8 cellular contexts compared by ENCODE assay signal in genomic region chr7:130667593-130668257, GRCh38. TPM values are rescaled to one million over a fixed set of nuclear protein-coding genes. Genes with fewer than 3 reads are reported as not detected.
DNase-seq lines count a peak whose midpoint lies in the region; ATAC-seq and TF ChIP-seq lines count a peak whose summit lies in the region.

No MANE protein-coding gene starts in this region.

- no peaks in the 10 kb centered on the region for H3K9me3 ChIP-seq in right atrium auricular region
- H3K9me3 ChIP-seq in mononuclear cell (ENCODE audit: low read depth, low read length), result no peaks in the 10 kb centered on the region
- no peaks in the 10 kb centered on the region for H3K9me3 ChIP-seq in upper lobe of right lung

- H3K27ac ChIP-seq in right atrium auricular region, result peak overlapping the region; percentile 89
- peak overlapping the region; percentile 33 for H3K27ac ChIP-seq in upper lobe of right lung

- H3K36me3 ChIP-seq in right atrium auricular region (no peaks in the 10 kb centered on the region), upper lobe of right lung (no peaks in the 10 kb centered on the region)

- H3K4me3 ChIP-seq in right atrium auricular region, result peak overlapping the region; percentile 70 to 83
- peak overlapping the region; percentile 72 for H3K4me3 ChIP-seq in mononuclear cell (ENCODE audit: low read length)
- peak overlapping the region; percentile 86 for H3K4me3 ChIP-seq in upper lobe of right lung

- H3K27me3 ChIP-seq in right atrium auricular region (no peaks in the 10 kb centered on the region), mononuclear cell (ENCODE audit: insufficient read depth, low read length) (no peaks in the 10 kb centered on the region), upper lobe of right lung (no peaks in the 10 kb centered on the region)

- no peak for DNase-seq in right atrium auricular region (ENCODE audit: low spot score)
- DNase-seq in left cardiac atrium, result no peak
- peak; percentile 64 for DNase-seq in NCI-H2227 (lab: John Stamatoyannopoulos, UW; ENCODE audit: unreplicated experiment)
- DNase-seq in cerebellar cortex (ENCODE audit: low spot score), result peak; percentile 56
- no peak for DNase-seq in upper lobe of right lung
- DNase-seq in LoVo (ENCODE audit: low spot score), result no peak

- ATAC-seq in left cardiac atrium, result no peak
- no peak for ATAC-seq in upper lobe of right lung
- ATAC-seq in GM21367 (IDR thresholded peaks at IDR 0.05; ENCODE audit: unreplicated experiment), result no peak

- TF ChIP-seq CTCF in right atrium auricular region (IDR thresholded peaks at IDR 0.05) (no peak), upper lobe of right lung (IDR thresholded peaks at IDR 0.05) (no peak)

- peaks cover 0 to 6% of the 10 kb centered on the region in 2 donors for H3K4me1 ChIP-seq in right atrium auricular region
- H3K4me1 ChIP-seq in mononuclear cell (ENCODE audit: insufficient read depth, low read length), result peaks cover 10% of the 10 kb centered on the region
- H3K4me1 ChIP-seq in upper lobe of right lung, result peaks cover 8% of the 10 kb centered on the region

- intact Hi-C loops in left cardiac atrium (cut with DNase I), result loop anchor here in 1 of 2 donors (10.0 kb wide), 1 partner anchor 173 kb away; the partner anchor contains the start of gene MEST
- intact Hi-C loops in upper lobe of right lung (cut with DNase I), result no loop called here

RNA-seq across cellular contexts. Expression of gene COPG2, which starts 0.8 kb away (rescaled TPM):
- total RNA-seq in right atrium auricular region (10 to 100 TPM; 13.1 to 19.3 TPM), left cardiac atrium (10 to 100 TPM; 17.9 to 18.4 TPM), mononuclear cell (9.0 TPM), upper lobe of right lung (16.3 TPM)

RNA-seq across cellular contexts. Expression of gene TSGA13, which starts 18.6 kb away (rescaled TPM):
- total RNA-seq in right atrium auricular region (not detected), left cardiac atrium (not detected), mononuclear cell (not detected), upper lobe of right lung (not detected)

Comparison
In these comparisons a context has a peak if more than half of its experiments do, and no peak if none do; other contexts are left out.
1. DNase-seq: peak in NCI-H2227 (single experiment) and cerebellar cortex (single experiment); none in right atrium auricular region (single experiment), left cardiac atrium (single experiment), upper lobe of right lung (single experiment) and LoVo (single experiment).
2. Peak in every context shown above with its lines, with median percentiles within 50 percentile points of each other: H3K4me3 ChIP-seq.